8 cellular contexts compared by ENCODE assay signal in genomic region chr3:129016366-129016724, GRCh38. TPM values are rescaled to one million over a fixed set of nuclear protein-coding genes. Genes with fewer than 3 reads are reported as not detected.
DNase-seq lines count a peak whose midpoint lies in the region; ATAC-seq and TF ChIP-seq lines count a peak whose summit lies in the region.

No MANE protein-coding gene starts in this region.

- CTCF ChIA-PET in WTC11 (lab: Charles Lee): interaction anchor here (0.7 to 3.2 kb wide), 13 partner anchors 10 to 46 kb away, joined by 3 to 38 read pairs (median 5); no protein-coding TSS in a partner anchor

- no peaks in the 10 kb centered on the region for H3K36me3 ChIP-seq in effector memory CD4-positive, alpha-beta T cell (ENCODE audit: control insufficient read depth, insufficient read depth, low read length)
- H3K36me3 ChIP-seq in sigmoid colon: no peaks in the 10 kb centered on the region

- H3K4me1 Mint-ChIP-seq in WTC11: peaks cover 7% of the 10 kb centered on the region

- H3K27ac ChIP-seq in effector memory CD4-positive, alpha-beta T cell (ENCODE audit: insufficient read depth, low read length, poor library complexity, severe bottlenecking): peak overlapping the region; percentile 68
- H3K27ac ChIP-seq in sigmoid colon: peak overlapping the region; percentile 47 to 69 (median 56)

- H3K4me3 ChIP-seq in effector memory CD4-positive, alpha-beta T cell (ENCODE audit: insufficient read depth, low read depth, low read length, poor library complexity, severe bottlenecking): peak overlapping the region; percentile 33
- no peak overlapping the region for H3K4me3 ChIP-seq in sigmoid colon

- H3K4me1 ChIP-seq in effector memory CD4-positive, alpha-beta T cell (ENCODE audit: control insufficient read depth, insufficient read depth, low read length, poor library complexity, severe bottlenecking): peaks cover 39% of the 10 kb centered on the region
- H3K4me1 ChIP-seq in sigmoid colon: peaks cover 0 to 21% (median 8%) of the 10 kb centered on the region in 4 donors

- TF ChIP-seq EP300 in sigmoid colon (IDR thresholded peaks at IDR 0.05): no peak

- POLR2A ChIA-PET in WTC11 (lab: Charles Lee): no interaction called here

- ATAC-seq in WTC11: peak; percentile 49
- ATAC-seq in GM21723 (IDR thresholded peaks at IDR 0.05; ENCODE audit: unreplicated experiment): no peak

- no peaks in the 10 kb centered on the region for H3K27me3 ChIP-seq in effector memory CD4-positive, alpha-beta T cell (replicated peaks; ENCODE audit: control insufficient read depth, insufficient read depth, low read length, poor library complexity, severe bottlenecking)
- no peaks in the 10 kb centered on the region for H3K27me3 ChIP-seq in sigmoid colon

- no peak for TF ChIP-seq CTCF in WTC11 (IDR thresholded peaks at IDR 0.05)
- no peak for TF ChIP-seq CTCF in sigmoid colon (IDR thresholded peaks at IDR 0.05)

- intact Hi-C loops in sigmoid colon (cut with DNase I): no loop called here

- no peak overlapping the region for H3K4me3 Mint-ChIP-seq in WTC11

- no peaks in the 10 kb centered on the region for H3K36me3 Mint-ChIP-seq in WTC11

- TF ChIP-seq POLR2A in sigmoid colon (IDR thresholded peaks at IDR 0.05): no peak

- H3K27ac Mint-ChIP-seq in WTC11: no peak overlapping the region

- no peaks in the 10 kb centered on the region for H3K9me3 ChIP-seq in effector memory CD4-positive, alpha-beta T cell (ENCODE audit: control insufficient read depth, low read length)
- no peaks in the 10 kb centered on the region for H3K9me3 ChIP-seq in sigmoid colon

- DNase-seq in GF-D8 (lab: John Stamatoyannopoulos, UW): peak; percentile 62
- peak; percentile 96 for DNase-seq in NCI-H146 (lab: John Stamatoyannopoulos, UW)
- no peak for DNase-seq in WTC11 (ENCODE audit: low spot score)
- DNase-seq in effector memory CD4-positive, alpha-beta T cell: peak; percentile 37 to 46 (median 41)
- DNase-seq in sigmoid colon: no peak
- DNase-seq in C1 segment of cervical spinal cord (lab: John Stamatoyannopoulos, UW): no peak
- DNase-seq in ecto neural progenitor cell (ENCODE audit: low spot score): no peak

- WGBS in sigmoid colon, 2 donors: 5 to 20% methylated on average over 6 of the region's 6 CpGs

- H3K27me3 Mint-ChIP-seq in WTC11 (ENCODE audit: low read depth): no peaks in the 10 kb centered on the region; the same call in 1 of the 2 replicates

- H3K9me3 Mint-ChIP-seq in WTC11: peaks cover 4% of the 10 kb centered on the region; the same call in 1 of the 2 replicates

TF ChIP-seq in WTC11, 78 proteins besides CTCF, POLR2A, EP300 and RAD21:
- no peak for TF ChIP-seq TEAD1 (CRISPR knock-in tag; IDR thresholded peaks at IDR 0.05)

RNA-seq across cellular contexts. Expression of gene EFCC1, which starts 15.2 kb away (rescaled TPM):
- total RNA-seq in WTC11 (2021) (0.16 to 0.31 TPM (median 0.16 TPM) in 3 replicates), sigmoid colon (10 to 100 TPM in 1 of 4 donors, 1 to 10 TPM in 3; 4.6 to 15.0 (median 5.3) TPM)
- 1 to 10 TPM in 2 of 3 donors, under 1 TPM in 1; 0.46 to 2.4 (median 1.9) TPM for polyA plus RNA-seq in sigmoid colon

RNA-seq across cellular contexts. Expression of gene CFAP92, which starts 22.5 kb away (rescaled TPM):
- total RNA-seq in WTC11 (2021) (2.3 to 2.9 TPM (median 2.6 TPM) in 3 replicates), sigmoid colon (under 1 TPM in 3 of 4 donors, not detected in 1; under 0.01 to 0.83 (median 0.33) TPM)
- polyA plus RNA-seq in sigmoid colon: 1 to 10 TPM in 1 of 3 donors, under 1 TPM in 1, not detected in 1; 0.61 to 1.2 TPM

RNA-seq across cellular contexts. Expression of gene GP9, which starts 44.2 kb away (rescaled TPM):
- total RNA-seq in WTC11 (2021): not detected in 3 replicates
- not detected for total RNA-seq in sigmoid colon
- polyA plus RNA-seq in sigmoid colon: under 1 TPM in 1 of 3 donors, not detected in 2; 0.26 TPM

Comparison
In these comparisons a context has a peak if more than half of its experiments do, and no peak if none do; other contexts are left out.
1. DNase-seq: peak in GF-D8 (single experiment), NCI-H146 (single experiment) and effector memory CD4-positive, alpha-beta T cell (3 of 3); none in WTC11 (single experiment), sigmoid colon (single experiment), C1 segment of cervical spinal cord (0 of 14) and ecto neural progenitor cell (single experiment).